ENCODE assay signal across 1 cellular context in the genomic region with DNA sequence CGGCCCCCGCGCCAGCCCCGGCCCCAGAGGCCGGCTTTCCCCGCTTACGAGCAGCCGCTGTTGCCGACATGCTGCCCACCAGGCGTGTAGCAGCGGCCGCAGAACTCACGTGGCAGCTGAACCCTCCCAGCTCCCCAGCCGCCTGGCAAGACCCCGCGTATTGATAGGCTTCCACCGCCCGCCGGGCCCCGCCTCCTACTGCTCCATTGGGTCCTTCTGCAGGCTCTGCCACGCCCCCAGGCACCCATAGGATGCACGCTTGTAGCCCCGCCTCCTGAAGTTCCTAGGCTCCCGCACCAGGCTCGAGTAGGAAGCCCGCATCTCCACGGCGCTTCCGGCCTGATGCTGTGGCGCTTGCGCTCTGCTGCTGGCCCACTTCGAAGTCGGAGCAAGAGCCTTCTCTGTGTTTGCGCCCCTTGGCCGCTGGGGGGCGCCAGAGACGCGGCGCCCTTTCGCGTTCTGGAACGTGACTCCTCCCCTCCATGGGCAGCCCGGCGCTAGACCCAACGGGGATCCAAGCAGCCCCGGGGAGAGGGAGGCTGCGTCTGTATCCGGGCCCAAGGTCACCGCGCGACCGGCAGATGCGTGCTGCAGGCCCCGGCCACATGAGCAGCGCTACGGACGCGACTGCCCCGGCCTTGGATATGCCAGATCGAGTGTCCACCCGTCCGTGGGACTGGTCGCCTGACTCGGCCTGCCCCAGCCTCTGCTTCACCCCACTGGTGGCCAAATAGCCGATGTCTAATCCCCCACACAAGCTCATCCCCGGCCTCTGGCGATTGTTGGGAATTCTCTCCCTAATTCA.
TF ChIP-seq lines count a peak whose summit lies in the region.

A gene (plus strand): TSS at position 566 of the 805 bp plus-strand sequence. CDS start 993 bp downstream, outside the sequence.
A gene with protein sequence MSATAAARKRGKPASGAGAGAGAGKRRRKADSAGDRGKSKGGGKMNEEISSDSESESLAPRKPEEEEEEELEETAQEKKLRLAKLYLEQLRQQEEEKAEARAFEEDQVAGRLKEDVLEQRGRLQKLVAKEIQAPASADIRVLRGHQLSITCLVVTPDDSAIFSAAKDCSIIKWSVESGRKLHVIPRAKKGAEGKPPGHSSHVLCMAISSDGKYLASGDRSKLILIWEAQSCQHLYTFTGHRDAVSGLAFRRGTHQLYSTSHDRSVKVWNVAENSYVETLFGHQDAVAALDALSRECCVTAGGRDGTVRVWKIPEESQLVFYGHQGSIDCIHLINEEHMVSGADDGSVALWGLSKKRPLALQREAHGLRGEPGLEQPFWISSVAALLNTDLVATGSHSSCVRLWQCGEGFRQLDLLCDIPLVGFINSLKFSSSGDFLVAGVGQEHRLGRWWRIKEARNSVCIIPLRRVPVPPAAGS (minus strand): TSS at position 107 of the 805 bp plus-strand sequence. CDS start 37 bp downstream, at position 70.

TF ChIP-seq in HepG2, 621 proteins besides CTCF, POLR2A, EP300 and RAD21 (continued from another document and continues in another):
- TF ChIP-seq, protein P1, sequence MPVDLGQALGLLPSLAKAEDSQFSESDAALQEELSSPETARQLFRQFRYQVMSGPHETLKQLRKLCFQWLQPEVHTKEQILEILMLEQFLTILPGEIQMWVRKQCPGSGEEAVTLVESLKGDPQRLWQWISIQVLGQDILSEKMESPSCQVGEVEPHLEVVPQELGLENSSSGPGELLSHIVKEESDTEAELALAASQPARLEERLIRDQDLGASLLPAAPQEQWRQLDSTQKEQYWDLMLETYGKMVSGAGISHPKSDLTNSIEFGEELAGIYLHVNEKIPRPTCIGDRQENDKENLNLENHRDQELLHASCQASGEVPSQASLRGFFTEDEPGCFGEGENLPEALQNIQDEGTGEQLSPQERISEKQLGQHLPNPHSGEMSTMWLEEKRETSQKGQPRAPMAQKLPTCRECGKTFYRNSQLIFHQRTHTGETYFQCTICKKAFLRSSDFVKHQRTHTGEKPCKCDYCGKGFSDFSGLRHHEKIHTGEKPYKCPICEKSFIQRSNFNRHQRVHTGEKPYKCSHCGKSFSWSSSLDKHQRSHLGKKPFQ (CRISPR knock-in tag; IDR thresholded peaks at IDR 0.05; ENCODE audit: insufficient replicate concordance), result peak; percentile 73
- TF ChIP-seq ZMYM4 (CRISPR knock-in tag; IDR thresholded peaks at IDR 0.05), result peak; percentile 83; the same call in 1 of the 2 replicates
- TF ChIP-seq KDM1A (CRISPR knock-in tag; IDR thresholded peaks at IDR 0.05), result no peak
- peak; percentile 94 for TF ChIP-seq KDM3A (CRISPR knock-in tag; IDR thresholded peaks at IDR 0.05; ENCODE audit: low read depth)
- no peak for TF ChIP-seq ZFP36 (IDR thresholded peaks at IDR 0.05; ENCODE audit: borderline replicate concordance, low read depth, low read length, partially characterized antibody)
- TF ChIP-seq POLR2AphosphoS5 (IDR thresholded peaks at IDR 0.05; ENCODE audit: low read depth, low read length), result peak; percentile 59
- TF ChIP-seq FOXA3 (CRISPR knock-in tag; IDR thresholded peaks at IDR 0.05), result no peak; the same call in none of the 2 replicates
- no peak for TF ChIP-seq MIER2 (CRISPR knock-in tag; IDR thresholded peaks at IDR 0.05)
- no peak for TF ChIP-seq ZNF33A (CRISPR knock-in tag; IDR thresholded peaks at IDR 0.05; ENCODE audit: borderline replicate concordance)
- TF ChIP-seq, protein P2, sequence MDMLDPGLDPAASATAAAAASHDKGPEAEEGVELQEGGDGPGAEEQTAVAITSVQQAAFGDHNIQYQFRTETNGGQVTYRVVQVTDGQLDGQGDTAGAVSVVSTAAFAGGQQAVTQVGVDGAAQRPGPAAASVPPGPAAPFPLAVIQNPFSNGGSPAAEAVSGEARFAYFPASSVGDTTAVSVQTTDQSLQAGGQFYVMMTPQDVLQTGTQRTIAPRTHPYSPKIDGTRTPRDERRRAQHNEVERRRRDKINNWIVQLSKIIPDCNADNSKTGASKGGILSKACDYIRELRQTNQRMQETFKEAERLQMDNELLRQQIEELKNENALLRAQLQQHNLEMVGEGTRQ (IDR thresholded peaks at IDR 0.05; ENCODE audit: low read depth, low read length), result no peak
- TF ChIP-seq, protein P2 (CRISPR knock-in tag; IDR thresholded peaks at IDR 0.05; ENCODE audit: borderline replicate concordance), result peak; percentile 68; the same call in 1 of the 2 replicates
- TF ChIP-seq, protein P3, sequence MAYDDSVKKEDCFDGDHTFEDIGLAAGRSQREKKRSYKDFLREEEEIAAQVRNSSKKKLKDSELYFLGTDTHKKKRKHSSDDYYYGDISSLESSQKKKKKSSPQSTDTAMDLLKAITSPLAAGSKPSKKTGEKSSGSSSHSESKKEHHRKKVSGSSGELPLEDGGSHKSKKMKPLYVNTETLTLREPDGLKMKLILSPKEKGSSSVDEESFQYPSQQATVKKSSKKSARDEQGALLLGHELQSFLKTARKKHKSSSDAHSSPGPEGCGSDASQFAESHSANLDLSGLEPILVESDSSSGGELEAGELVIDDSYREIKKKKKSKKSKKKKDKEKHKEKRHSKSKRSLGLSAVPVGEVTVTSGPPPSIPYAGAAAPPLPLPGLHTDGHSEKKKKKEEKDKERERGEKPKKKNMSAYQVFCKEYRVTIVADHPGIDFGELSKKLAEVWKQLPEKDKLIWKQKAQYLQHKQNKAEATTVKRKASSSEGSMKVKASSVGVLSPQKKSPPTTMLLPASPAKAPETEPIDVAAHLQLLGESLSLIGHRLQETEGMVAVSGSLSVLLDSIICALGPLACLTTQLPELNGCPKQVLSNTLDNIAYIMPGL (CRISPR knock-in tag; IDR thresholded peaks at IDR 0.05; ENCODE audit: borderline replicate concordance in 1 of 2, low read depth in 1 of 2), result peak; percentile 97 to 98
- peak; percentile 47; the same call in 1 of the 2 replicates for TF ChIP-seq ZNF235 (CRISPR knock-in tag; IDR thresholded peaks at IDR 0.05; ENCODE audit: borderline replicate concordance)
- TF ChIP-seq ARNT (IDR thresholded peaks at IDR 0.05), result no peak
- 0 out of 2 replicates have a peak, but pooled peaks have one; percentile 41 for TF ChIP-seq TBX3 (IDR thresholded peaks at IDR 0.05; ENCODE audit: borderline replicate concordance)
- peak; percentile 96 for TF ChIP-seq KDM5B (CRISPR knock-in tag; IDR thresholded peaks at IDR 0.05; ENCODE audit: borderline replicate concordance)
- peak; percentile 87 for TF ChIP-seq DR1 (CRISPR knock-in tag; IDR thresholded peaks at IDR 0.05)
- TF ChIP-seq, protein P4, sequence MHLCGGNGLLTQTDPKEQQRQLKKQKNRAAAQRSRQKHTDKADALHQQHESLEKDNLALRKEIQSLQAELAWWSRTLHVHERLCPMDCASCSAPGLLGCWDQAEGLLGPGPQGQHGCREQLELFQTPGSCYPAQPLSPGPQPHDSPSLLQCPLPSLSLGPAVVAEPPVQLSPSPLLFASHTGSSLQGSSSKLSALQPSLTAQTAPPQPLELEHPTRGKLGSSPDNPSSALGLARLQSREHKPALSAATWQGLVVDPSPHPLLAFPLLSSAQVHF (CRISPR knock-in tag; IDR thresholded peaks at IDR 0.05), result no peak
- no peak for TF ChIP-seq HOXA7 (CRISPR knock-in tag; IDR thresholded peaks at IDR 0.05)
- TF ChIP-seq, protein P5, sequence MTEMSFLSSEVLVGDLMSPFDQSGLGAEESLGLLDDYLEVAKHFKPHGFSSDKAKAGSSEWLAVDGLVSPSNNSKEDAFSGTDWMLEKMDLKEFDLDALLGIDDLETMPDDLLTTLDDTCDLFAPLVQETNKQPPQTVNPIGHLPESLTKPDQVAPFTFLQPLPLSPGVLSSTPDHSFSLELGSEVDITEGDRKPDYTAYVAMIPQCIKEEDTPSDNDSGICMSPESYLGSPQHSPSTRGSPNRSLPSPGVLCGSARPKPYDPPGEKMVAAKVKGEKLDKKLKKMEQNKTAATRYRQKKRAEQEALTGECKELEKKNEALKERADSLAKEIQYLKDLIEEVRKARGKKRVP (CRISPR knock-in tag; IDR thresholded peaks at IDR 0.05), result no peak
- TF ChIP-seq, protein P6, sequence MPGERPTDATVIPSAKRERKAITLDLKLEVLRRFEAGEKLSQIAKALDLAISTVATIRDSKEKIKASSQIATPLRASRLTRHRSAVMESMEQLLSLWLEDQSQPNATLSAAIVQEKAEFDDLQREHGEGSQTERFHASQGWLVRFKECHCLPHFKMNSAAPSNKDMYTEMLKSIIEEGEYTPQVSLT (CRISPR knock-in tag; IDR thresholded peaks at IDR 0.05; ENCODE audit: borderline replicate concordance, low read depth), result peak; percentile 9; the same call in 1 of the 2 replicates
- TF ChIP-seq, protein P7, sequence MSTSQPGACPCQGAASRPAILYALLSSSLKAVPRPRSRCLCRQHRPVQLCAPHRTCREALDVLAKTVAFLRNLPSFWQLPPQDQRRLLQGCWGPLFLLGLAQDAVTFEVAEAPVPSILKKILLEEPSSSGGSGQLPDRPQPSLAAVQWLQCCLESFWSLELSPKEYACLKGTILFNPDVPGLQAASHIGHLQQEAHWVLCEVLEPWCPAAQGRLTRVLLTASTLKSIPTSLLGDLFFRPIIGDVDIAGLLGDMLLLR (CRISPR knock-in tag; IDR thresholded peaks at IDR 0.05), result peak; percentile 81; the same call in 1 of the 2 replicates
- no peak; the same call in 1 of the 2 replicates for TF ChIP-seq JUN (CRISPR knock-in tag; IDR thresholded peaks at IDR 0.05)
- TF ChIP-seq ZNF24 (IDR thresholded peaks at IDR 0.05), result no peak
- TF ChIP-seq, protein P8, sequence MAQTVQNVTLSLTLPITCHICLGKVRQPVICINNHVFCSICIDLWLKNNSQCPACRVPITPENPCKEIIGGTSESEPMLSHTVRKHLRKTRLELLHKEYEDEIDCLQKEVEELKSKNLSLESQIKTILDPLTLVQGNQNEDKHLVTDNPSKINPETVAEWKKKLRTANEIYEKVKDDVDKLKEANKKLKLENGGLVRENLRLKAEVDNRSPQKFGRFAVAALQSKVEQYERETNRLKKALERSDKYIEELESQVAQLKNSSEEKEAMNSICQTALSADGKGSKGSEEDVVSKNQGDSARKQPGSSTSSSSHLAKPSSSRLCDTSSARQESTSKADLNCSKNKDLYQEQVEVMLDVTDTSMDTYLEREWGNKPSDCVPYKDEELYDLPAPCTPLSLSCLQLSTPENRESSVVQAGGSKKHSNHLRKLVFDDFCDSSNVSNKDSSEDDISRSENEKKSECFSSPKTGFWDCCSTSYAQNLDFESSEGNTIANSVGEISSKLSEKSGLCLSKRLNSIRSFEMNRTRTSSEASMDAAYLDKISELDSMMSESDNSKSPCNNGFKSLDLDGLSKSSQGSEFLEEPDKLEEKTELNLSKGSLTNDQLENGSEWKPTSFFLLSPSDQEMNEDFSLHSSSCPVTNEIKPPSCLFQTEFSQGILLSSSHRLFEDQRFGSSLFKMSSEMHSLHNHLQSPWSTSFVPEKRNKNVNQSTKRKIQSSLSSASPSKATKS (CRISPR knock-in tag; IDR thresholded peaks at IDR 0.05), result no peak
- TF ChIP-seq, protein P9, sequence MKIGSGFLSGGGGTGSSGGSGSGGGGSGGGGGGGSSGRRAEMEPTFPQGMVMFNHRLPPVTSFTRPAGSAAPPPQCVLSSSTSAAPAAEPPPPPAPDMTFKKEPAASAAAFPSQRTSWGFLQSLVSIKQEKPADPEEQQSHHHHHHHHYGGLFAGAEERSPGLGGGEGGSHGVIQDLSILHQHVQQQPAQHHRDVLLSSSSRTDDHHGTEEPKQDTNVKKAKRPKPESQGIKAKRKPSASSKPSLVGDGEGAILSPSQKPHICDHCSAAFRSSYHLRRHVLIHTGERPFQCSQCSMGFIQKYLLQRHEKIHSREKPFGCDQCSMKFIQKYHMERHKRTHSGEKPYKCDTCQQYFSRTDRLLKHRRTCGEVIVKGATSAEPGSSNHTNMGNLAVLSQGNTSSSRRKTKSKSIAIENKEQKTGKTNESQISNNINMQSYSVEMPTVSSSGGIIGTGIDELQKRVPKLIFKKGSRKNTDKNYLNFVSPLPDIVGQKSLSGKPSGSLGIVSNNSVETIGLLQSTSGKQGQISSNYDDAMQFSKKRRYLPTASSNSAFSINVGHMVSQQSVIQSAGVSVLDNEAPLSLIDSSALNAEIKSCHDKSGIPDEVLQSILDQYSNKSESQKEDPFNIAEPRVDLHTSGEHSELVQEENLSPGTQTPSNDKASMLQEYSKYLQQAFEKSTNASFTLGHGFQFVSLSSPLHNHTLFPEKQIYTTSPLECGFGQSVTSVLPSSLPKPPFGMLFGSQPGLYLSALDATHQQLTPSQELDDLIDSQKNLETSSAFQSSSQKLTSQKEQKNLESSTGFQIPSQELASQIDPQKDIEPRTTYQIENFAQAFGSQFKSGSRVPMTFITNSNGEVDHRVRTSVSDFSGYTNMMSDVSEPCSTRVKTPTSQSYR (CRISPR knock-in tag; IDR thresholded peaks at IDR 0.05; ENCODE audit: borderline replicate concordance), result no peak; the same call in 1 of the 2 replicates
- TF ChIP-seq SNAPC2 (CRISPR knock-in tag; IDR thresholded peaks at IDR 0.05), result no peak
- peak; percentile 92; the same call in 1 of the 2 replicates for TF ChIP-seq ESRRA (CRISPR knock-in tag; IDR thresholded peaks at IDR 0.05; ENCODE audit: low read depth)
- TF ChIP-seq, protein P10, sequence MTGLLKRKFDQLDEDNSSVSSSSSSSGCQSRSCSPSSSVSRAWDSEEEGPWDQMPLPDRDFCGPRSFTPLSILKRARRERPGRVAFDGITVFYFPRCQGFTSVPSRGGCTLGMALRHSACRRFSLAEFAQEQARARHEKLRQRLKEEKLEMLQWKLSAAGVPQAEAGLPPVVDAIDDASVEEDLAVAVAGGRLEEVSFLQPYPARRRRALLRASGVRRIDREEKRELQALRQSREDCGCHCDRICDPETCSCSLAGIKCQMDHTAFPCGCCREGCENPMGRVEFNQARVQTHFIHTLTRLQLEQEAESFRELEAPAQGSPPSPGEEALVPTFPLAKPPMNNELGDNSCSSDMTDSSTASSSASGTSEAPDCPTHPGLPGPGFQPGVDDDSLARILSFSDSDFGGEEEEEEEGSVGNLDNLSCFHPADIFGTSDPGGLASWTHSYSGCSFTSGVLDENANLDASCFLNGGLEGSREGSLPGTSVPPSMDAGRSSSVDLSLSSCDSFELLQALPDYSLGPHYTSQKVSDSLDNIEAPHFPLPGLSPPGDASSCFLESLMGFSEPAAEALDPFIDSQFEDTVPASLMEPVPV (CRISPR knock-in tag; IDR thresholded peaks at IDR 0.05), result no peak
- TF ChIP-seq ZMYM3 (CRISPR knock-in tag; IDR thresholded peaks at IDR 0.05), result peak; percentile 60; the same call in 1 of the 2 replicates
- no peak; the same call in 1 of the 2 replicates for TF ChIP-seq ZFP82 (CRISPR knock-in tag; IDR thresholded peaks at IDR 0.05; ENCODE audit: borderline replicate concordance)
- TF ChIP-seq SIX4 (CRISPR knock-in tag; IDR thresholded peaks at IDR 0.05), result peak; percentile 23; the same call in 1 of the 2 replicates
- TF ChIP-seq PAF1 (CRISPR knock-in tag; IDR thresholded peaks at IDR 0.05), result no peak
- no peak for TF ChIP-seq ZNF296 (CRISPR knock-in tag; conservative IDR thresholded peaks at IDR 0.05)
- TF ChIP-seq ZNF720 (CRISPR knock-in tag; IDR thresholded peaks at IDR 0.05), result no peak
- TF ChIP-seq RBAK (CRISPR knock-in tag; IDR thresholded peaks at IDR 0.05), result no peak
- TF ChIP-seq ZNF7 (CRISPR knock-in tag; IDR thresholded peaks at IDR 0.05), result no peak
- TF ChIP-seq NFE2L1 (CRISPR knock-in tag; IDR thresholded peaks at IDR 0.05; ENCODE audit: borderline replicate concordance), result no peak; the same call in 1 of the 2 replicates
- peak; percentile 79; the same call in 1 of the 2 replicates for TF ChIP-seq ZNF788 (CRISPR knock-in tag; IDR thresholded peaks at IDR 0.05; ENCODE audit: borderline replicate concordance)
- TF ChIP-seq ZNF343 (CRISPR knock-in tag; IDR thresholded peaks at IDR 0.05), result peak; percentile 87; the same call in 1 of the 2 replicates
- TF ChIP-seq KLF9 (CRISPR knock-in tag; IDR thresholded peaks at IDR 0.05; ENCODE audit: low read depth), result 0 out of 2 replicates have a peak, but pooled peaks have one; percentile 73
